In the genomic region with DNA sequence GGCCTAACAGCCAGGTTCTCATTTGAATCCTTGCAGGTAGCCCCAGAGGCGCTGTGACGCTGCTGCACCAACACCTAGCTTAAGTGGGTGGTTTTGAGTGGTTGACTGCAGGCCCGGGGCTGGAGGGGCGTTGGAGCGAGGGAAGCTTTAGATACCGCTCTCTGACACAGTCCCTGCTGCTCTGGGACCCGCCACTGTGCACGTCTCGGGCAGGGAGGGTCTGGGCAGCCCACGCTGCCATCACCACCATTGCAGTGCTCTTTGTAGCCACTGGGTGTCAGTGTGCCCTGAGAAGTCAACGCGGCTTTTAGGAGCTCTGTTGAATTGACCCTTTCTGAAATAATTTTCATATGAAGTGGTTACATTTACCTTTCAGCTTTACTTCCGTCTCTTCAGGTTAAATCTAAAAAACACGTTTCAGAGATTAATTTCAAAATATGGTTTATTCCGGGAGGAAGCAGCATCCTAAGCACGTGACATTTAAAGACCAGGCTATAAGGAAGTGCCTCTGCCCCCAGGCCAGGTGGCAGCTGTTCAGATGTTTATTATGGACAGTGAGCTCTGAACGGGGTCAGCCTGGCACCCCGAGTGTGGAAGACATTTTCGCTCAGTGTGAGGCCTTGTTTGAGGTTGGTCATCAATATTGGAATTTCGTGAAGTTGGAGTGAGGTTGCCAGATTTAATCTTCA, we compare ENCODE assay signal across 8 cellular contexts. TPM values are rescaled to one million over a fixed set of nuclear protein-coding genes. Genes with fewer than 3 reads are reported as not detected.
A peak's percentile ranks its signal among the peaks of the same experiment; 100 is the strongest.
DNase-seq lines count a peak whose midpoint lies in the region; ATAC-seq and TF ChIP-seq lines count a peak whose summit lies in the region.

No MANE protein-coding gene starts in this region.

- H3K4me1 Mint-ChIP-seq in brain, result peaks cover 43% of the 10 kb centered on the region

- no peaks in the 10 kb centered on the region for H3K9me3 Mint-ChIP-seq in brain

- peak overlapping the region in 4 of 5 experiments; percentile 12 to 72 (median 41) for H3K27ac Mint-ChIP-seq in brain

- ATAC-seq in GM18858 (IDR thresholded peaks at IDR 0.05; ENCODE audit: unreplicated experiment), result no peak
- no peak for ATAC-seq in GM19467 (IDR thresholded peaks at IDR 0.05; ENCODE audit: unreplicated experiment)

- TF ChIP-seq CTCF in GM12801 (IDR thresholded peaks at IDR 0.05; ENCODE audit: extremely low read depth, insufficient read length), result peak; percentile 61
- TF ChIP-seq CTCF in brain (conservative IDR thresholded peaks at IDR 0.05), result peak; percentile 97 to 98

- no peak overlapping the region for H3K4me3 Mint-ChIP-seq in brain

- H3K36me3 Mint-ChIP-seq in brain, result peaks cover 82% of the 10 kb centered on the region

- H3K27me3 Mint-ChIP-seq in brain, result no peaks in the 10 kb centered on the region

- peak; percentile 18 for DNase-seq in NCI-H1048 (lab: John Stamatoyannopoulos, UW)
- DNase-seq in UCSD-AML1 (lab: John Stamatoyannopoulos, UW; ENCODE audit: unreplicated experiment), result peak; percentile 57
- DNase-seq in inferior parietal cortex (ENCODE audit: extremely low spot score), result peak; percentile 66
- DNase-seq in stimulated activated CD4-positive, alpha-beta T cell treated with anti-CD3 and anti-CD28 coated beads, Interleukin-15, amount 100 ng/mL, for 48 hours (ENCODE audit: low read depth in 2 of 2), result peak; percentile 10 to 46

RNA-seq across cellular contexts. Expression of a gene that starts 30.9 kb away (rescaled TPM):
- 19.7 TPM for polyA plus RNA-seq in brain (ENCODE audit: insufficient read depth, low read depth, low replicate concordance)

RNA-seq across cellular contexts. Expression of a gene that starts 38.0 kb away (rescaled TPM):
- polyA plus RNA-seq in brain (ENCODE audit: insufficient read depth, low read depth, low replicate concordance), result 117 TPM
